In the genomic region with DNA sequence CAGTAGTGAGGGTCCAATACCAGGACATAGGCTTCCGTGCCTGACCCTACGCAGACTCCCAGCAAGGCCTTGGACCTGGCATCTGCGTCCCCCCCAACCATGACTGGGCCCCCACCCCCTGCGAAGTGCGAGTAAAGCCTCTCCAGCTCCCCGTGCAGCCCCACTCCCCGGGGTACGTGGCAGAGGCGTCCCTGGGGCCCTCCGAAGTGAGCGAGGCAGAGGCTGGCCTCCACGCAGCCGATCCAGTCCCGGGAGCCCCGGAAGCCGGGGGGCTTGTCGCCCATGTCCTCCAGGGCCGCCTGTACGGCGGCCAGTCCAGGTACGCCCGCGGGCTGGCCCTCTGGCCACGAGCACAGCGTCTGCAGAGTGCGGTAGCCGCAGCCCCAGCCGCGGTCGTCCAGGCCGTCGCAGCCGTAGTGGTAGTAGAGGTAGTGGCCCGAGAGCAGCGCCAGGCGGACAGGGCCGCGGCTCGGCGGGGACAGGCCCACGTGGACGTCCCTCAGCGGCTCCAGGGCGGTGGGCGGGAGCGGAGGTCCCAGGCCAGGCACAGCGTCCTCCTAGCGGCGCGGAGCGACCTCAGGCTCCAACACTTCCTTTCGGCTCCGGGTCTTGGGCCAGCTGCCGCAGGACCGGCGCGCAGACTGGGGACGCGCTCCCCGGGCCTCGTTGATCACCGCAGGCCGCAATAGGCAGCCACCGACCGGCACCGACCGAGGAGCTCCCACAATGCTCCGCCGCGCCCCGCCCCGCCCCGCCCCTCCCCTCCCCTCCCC, we compare ENCODE assay signal across 8 cellular contexts. TPM values are rescaled to one million over a fixed set of nuclear protein-coding genes. Genes with fewer than 3 reads are reported as not detected.
A peak's percentile ranks its signal among the peaks of the same experiment; 100 is the strongest.
DNase-seq lines count a peak whose midpoint lies in the region; ATAC-seq and TF ChIP-seq lines count a peak whose summit lies in the region.

Gene UFSP1, minus strand, starts transcription at position 728 of the 773 bp plus-strand sequence. Its CDS starts 444 bp downstream, at position 284.

- peaks cover under 1 to 14% of the 10 kb centered on the region in 2 donors for H3K36me3 ChIP-seq in aorta (ENCODE audit: control insufficient read depth in 1 of 2, insufficient read depth in 2 of 2, low read length in 1 of 2)

- in situ Hi-C loops in GM13977 (cut with MboI; ENCODE audit: low pct_unique_long_range_greater_than_20kb, low sequenced_read_pairs, unreplicated experiment), result no loop called here

- H3K27ac ChIP-seq in aorta (ENCODE audit: low read depth in 1 of 2, low read length in 2 of 2), result peak within 1 kb of the TSS in 1 of 2 donors; percentile 52

- TF ChIP-seq CTCF in GM13977 (IDR thresholded peaks at IDR 0.05; ENCODE audit: extremely low read depth, insufficient read depth, missing control alignments) (no peak), choroid plexus epithelial cell (conservative IDR thresholded peaks at IDR 0.05; ENCODE audit: low read depth, low read length) (no peak)

- DNase-seq in GM13977 (ENCODE audit: low spot score) (peak; percentile 50), NCI-H510A (lab: John Stamatoyannopoulos, UW) (peak; percentile 23), choroid plexus epithelial cell (ENCODE audit: low read depth) (no peak), midbrain (lab: John Stamatoyannopoulos, UW) (peak; percentile 66), aorta (no peak), KG1 (lab: John Stamatoyannopoulos, UW) (no peak), iPS-NIHi11 (ENCODE audit: low spot score) (no peak)

- 2% methylated on average over 63 to 73 of the region's 73 CpGs for WGBS in aorta, 2 donors

- H3K4me1 ChIP-seq in aorta (ENCODE audit: control insufficient read depth in 1 of 2, insufficient read depth in 2 of 2, low read length in 2 of 2), result no peaks in the 10 kb centered on the region

- H3K27me3 ChIP-seq in aorta (ENCODE audit: control insufficient read depth in 1 of 2, insufficient read depth in 2 of 2, low read length in 1 of 2), result no peaks in the 10 kb centered on the region

- H3K9me3 ChIP-seq in aorta (ENCODE audit: control insufficient read depth, low read length), result no peaks in the 10 kb centered on the region

- H3K4me3 ChIP-seq in choroid plexus epithelial cell (ENCODE audit: low read depth, low read length) (peak within 1 kb of the TSS; percentile 81), aorta (ENCODE audit: low read length in 2 of 2) (peak within 1 kb of the TSS; percentile 11 to 35)

- intact Hi-C loops in aorta (cut with DNase I), result no loop called here

- ATAC-seq in GM21786 (IDR thresholded peaks at IDR 0.05; ENCODE audit: unreplicated experiment), result peak; percentile 13
- peak; percentile 72 for ATAC-seq in aorta (ENCODE audit: low FRiP score)

RNA-seq across cellular contexts. Expression of gene UFSP1, which starts in this region (rescaled TPM):
- total RNA-seq in aorta, result 1 to 10 TPM; 2.0 to 2.6 TPM
- 1 to 10 TPM; 1.5 to 2.0 TPM for polyA plus RNA-seq in aorta

Comparison
In these comparisons a context has a peak if more than half of its experiments do, and no peak if none do; other contexts are left out.
1. DNase-seq: peak in GM13977 (single experiment), NCI-H510A (single experiment) and midbrain (single experiment); none in choroid plexus epithelial cell (single experiment), aorta (0 of 2), KG1 (single experiment) and iPS-NIHi11 (single experiment).